1 cellular context compared by ENCODE assay signal in genomic region chr10:125909491-125909890, GRCh38. TPM values are rescaled to one million over a fixed set of nuclear protein-coding genes. Genes with fewer than 3 reads are reported as not detected.
"Had no signal": no experiment of that assay in that cellular context is flagged by ENCODE, and none has a peak within 500 bp of the region (broad histone marks: within the 10 kb centered on the region; RNA-seq: fewer than 3 reads in every experiment).

No MANE protein-coding gene starts in this region.

RNA-seq across cellular contexts. Expression of gene FANK1, which starts 13.1 kb away (rescaled TPM):
- total RNA-seq: GM12878 had no signal
